Comparison of ENCODE assay signal across 9 cellular contexts in the genomic region with DNA sequence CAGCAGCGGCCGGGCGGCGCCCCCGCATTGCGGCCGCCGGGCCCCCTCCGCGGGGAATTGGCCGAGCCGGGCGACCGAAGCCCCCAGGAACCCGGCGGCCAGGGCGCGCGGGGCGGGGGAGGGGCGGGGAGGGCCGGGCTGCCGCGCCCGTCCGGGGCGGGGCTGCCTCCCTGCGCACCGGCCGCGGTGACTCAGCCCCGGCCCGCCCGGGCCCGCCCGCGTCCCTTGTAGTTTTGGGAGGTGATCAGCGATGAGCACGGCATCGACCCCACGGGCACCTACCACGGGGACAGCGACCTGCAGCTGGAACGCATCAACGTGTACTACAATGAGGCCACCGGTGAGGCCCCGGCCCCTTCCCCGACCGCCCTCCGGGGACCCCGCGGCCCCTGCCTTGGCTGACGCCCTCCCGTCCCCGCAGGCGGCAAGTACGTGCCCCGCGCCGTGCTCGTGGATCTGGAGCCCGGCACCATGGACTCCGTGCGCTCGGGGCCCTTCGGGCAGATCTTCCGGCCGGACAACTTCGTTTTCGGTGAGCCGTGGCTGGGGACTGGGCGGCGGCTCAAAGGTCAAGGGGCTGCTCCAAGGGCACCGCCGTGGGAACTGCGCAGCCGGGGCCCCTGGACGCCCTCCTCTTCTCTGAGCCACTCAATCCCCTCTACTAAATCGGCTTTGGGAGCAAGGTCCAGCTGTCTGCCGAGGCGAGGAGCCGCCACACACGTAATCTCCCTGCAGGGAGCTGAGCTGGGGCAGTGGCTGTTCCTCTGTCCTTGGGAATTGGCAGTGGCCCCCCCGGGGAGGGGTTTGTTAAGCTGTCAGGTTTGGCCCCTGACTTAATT. TPM values are rescaled to one million over a fixed set of nuclear protein-coding genes. Genes with fewer than 3 reads are reported as not detected.
DNase-seq lines count a peak whose midpoint lies in the region; ATAC-seq and TF ChIP-seq lines count a peak whose summit lies in the region.
"Had no signal": no experiment of that assay in that cellular context is flagged by ENCODE, and none has a peak within 500 bp of the region (broad histone marks: within the 10 kb centered on the region; RNA-seq: fewer than 3 reads in every experiment).

No MANE protein-coding gene starts in this region.

- peak overlapping the region; percentile 86 for H3K9ac ChIP-seq in skeletal muscle satellite cell (ENCODE audit: low read depth, low read length)

- H3K4me1 ChIP-seq in RWPE2 (ENCODE audit: insufficient read depth, poor library complexity, severe bottlenecking) (peaks cover 6% of the 10 kb centered on the region), skeletal muscle satellite cell (ENCODE audit: control insufficient read depth, insufficient read depth, low read length) (peaks cover 33% of the 10 kb centered on the region)

- H3K9me3 ChIP-seq in RWPE2 (ENCODE audit: severe bottlenecking) (no peaks in the 10 kb centered on the region), skeletal muscle satellite cell (replicated peaks; ENCODE audit: low read length) (no peaks in the 10 kb centered on the region)

- no peaks in the 10 kb centered on the region for H3K27me3 ChIP-seq in RWPE2 (ENCODE audit: insufficient read depth, poor library complexity, severe bottlenecking)
- no peaks in the 10 kb centered on the region for H3K27me3 ChIP-seq in skeletal muscle satellite cell (ENCODE audit: control insufficient read depth, insufficient read depth, low read length)

- H3K27ac ChIP-seq in RWPE2 (ENCODE audit: poor library complexity, severe bottlenecking) = peak overlapping the region; percentile 91

- ATAC-seq in HG02852 (IDR thresholded peaks at IDR 0.05; ENCODE audit: unreplicated experiment) (peak; percentile 10), RWPE2 (ENCODE audit: low read depth) (no peak), left ventricle myocardium superior (peak; percentile 11)

- TF ChIP-seq CTCF in RWPE2 (IDR thresholded peaks at IDR 0.05; ENCODE audit: poor library complexity, severe bottlenecking) = no peak

- H3K4me3 ChIP-seq in RWPE2 (ENCODE audit: severe bottlenecking) (peak overlapping the region; percentile 99), skeletal muscle satellite cell (ENCODE audit: low read length) (peak overlapping the region; percentile 96)

- peak overlapping the region; percentile 100 for H3K4me2 ChIP-seq in skeletal muscle satellite cell (ENCODE audit: low read length)

- H3K36me3 ChIP-seq in RWPE2 (ENCODE audit: low read depth) (peaks cover 25% of the 10 kb centered on the region), skeletal muscle satellite cell (ENCODE audit: insufficient read depth, low read length) (peaks cover 26% of the 10 kb centered on the region)

- intact Hi-C loops in left ventricle myocardium superior (cut with micrococcal nuclease) = no loop called here

- DNase-seq in ELR (ENCODE audit: low read depth) (peak; percentile 72), RWPE2 (ENCODE audit: low spot score) (no peak), left ventricle myocardium superior (peak; percentile 80), NCI-H510A treated with DMSO at 0.1 percent for 48 hours (lab: John Stamatoyannopoulos, UW) (no peak), NCI-H510A (lab: John Stamatoyannopoulos, UW) (no peak)
- peak; percentile 42 for DNase-seq in activated naive CD8-positive, alpha-beta T cell treated with anti-CD3 and anti-CD28 coated beads, Interleukin-2, amount 50 U/mL, for 16 hours (ENCODE audit: low read depth, low spot score)

RNA-seq across cellular contexts. Expression of a gene that starts 0.6 kb away (rescaled TPM):
- 439 TPM for total RNA-seq in left ventricle myocardium superior
- total RNA-seq in skeletal muscle satellite cell (2012; rRNA removed) = 261 and 457 TPM in 2 replicates

RNA-seq across cellular contexts. Expression of a gene that starts 9.4 kb away (rescaled TPM):
- total RNA-seq in left ventricle myocardium superior = 0.69 TPM
- total RNA-seq in skeletal muscle satellite cell (2012; rRNA removed) = not detected in 2 replicates

RNA-seq across cellular contexts. Expression of a gene that starts 11.0 kb away (rescaled TPM):
- not detected for total RNA-seq in left ventricle myocardium superior
- not detected in 2 replicates for total RNA-seq in skeletal muscle satellite cell (2012; rRNA removed)
- total RNA-seq: T-helper 1 cell treated with Interleukin-12 subunit alpha and Interleukin-12 subunit beta and Interleukin-4 antibody, amounts not matched to agents 30 ng/mL and 1 ng/mL, for 36 hours had no signal

RNA-seq across cellular contexts. Expression of a gene that starts 13.4 kb away (rescaled TPM):
- total RNA-seq in left ventricle myocardium superior = 43.6 TPM
- total RNA-seq in skeletal muscle satellite cell (2012; rRNA removed) = 49.2 and 55.5 TPM in 2 replicates

RNA-seq across cellular contexts. Expression of a gene that starts 14.4 kb away (rescaled TPM):
- total RNA-seq in left ventricle myocardium superior = not detected
- not detected in 2 replicates for total RNA-seq in skeletal muscle satellite cell (2012; rRNA removed)
- total RNA-seq: T-helper 1 cell treated with Interleukin-12 subunit alpha and Interleukin-12 subunit beta and Interleukin-4 antibody, amounts not matched to agents 30 ng/mL and 1 ng/mL, for 36 hours had no signal

Comparison
In these comparisons a context has a peak if more than half of its experiments do, and no peak if none do; other contexts are left out.
1. DNase-seq: peak in ELR (single experiment), activated naive CD8-positive, alpha-beta T cell treated with anti-CD3 and anti-CD28 coated beads, Interleukin-2, amount 50 U/mL, for 16 hours (single experiment) and left ventricle myocardium superior (single experiment); none in RWPE2 (single experiment), NCI-H510A treated with DMSO at 0.1 percent for 48 hours (single experiment) and NCI-H510A (single experiment).